7 cellular contexts compared by ENCODE assay signal in the genomic region with DNA sequence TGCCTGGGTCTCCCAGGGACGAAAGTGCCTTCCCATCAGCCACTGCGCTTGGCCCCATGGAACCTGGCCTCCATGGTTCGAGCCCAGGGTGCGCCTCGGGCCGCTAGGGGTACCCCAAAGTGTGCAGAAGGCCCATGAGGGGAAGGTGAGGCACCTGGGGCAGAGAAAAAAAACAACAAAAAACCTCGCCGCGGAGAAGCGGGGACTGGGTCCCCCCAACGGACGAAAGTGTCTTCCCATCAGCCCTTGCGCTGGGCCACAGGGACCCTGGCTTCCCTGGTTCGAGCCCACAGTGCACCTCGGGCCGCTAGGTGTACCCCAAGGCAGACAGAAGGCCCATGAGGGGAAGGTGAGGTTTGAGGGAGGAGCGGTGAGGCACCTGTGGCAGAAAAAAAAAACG.
DNase-seq lines count a peak whose midpoint lies in the region; ATAC-seq and TF ChIP-seq lines count a peak whose summit lies in the region.
"Not testable (repeated sequence)": the region's sequence is repeated elsewhere in the genome, so short reads cannot be mapped to it uniquely, and the experiment has no call there.

No MANE protein-coding gene starts in this region.

- H3K36me3 ChIP-seq in DOHH2 (ENCODE audit: control insufficient read depth, low read length); left ventricle myocardium inferior: not testable (repeated sequence)

- not testable (repeated sequence) for H3K9me3 Mint-ChIP-seq in activated CD4-positive, alpha-beta T cell treated with anti-CD3 and anti-CD28 coated beads, Interleukin-2, amount 10 ng/mL, durations not matched to agents 7 days and 5 days; activated naive CD4-positive, alpha-beta T cell treated with anti-CD3 and anti-CD28 coated beads, Interleukin-2, amount 10 ng/mL, durations not matched to agents 7 days and 5 days; stimulated activated memory B cell treated with anti-CD40 and anti-IgM and Interleukin-4, amounts not matched to agents 10 μg/mL and 1 μg/mL and 100 μg/mL, for 72 hours

- H3K4me2 ChIP-seq in DOHH2 (ENCODE audit: low read length): peak overlapping the region; percentile 21; the same call in 1 of the 2 replicates

- intact Hi-C loops in left ventricle myocardium inferior (cut with micrococcal nuclease): not testable (repeated sequence)

- H3K27ac Mint-ChIP-seq in activated CD4-positive, alpha-beta T cell treated with anti-CD3 and anti-CD28 coated beads, Interleukin-2, amount 10 ng/mL, durations not matched to agents 7 days and 5 days: peak overlapping the region; percentile 84
- peak overlapping the region; percentile 65 for H3K27ac Mint-ChIP-seq in activated naive CD4-positive, alpha-beta T cell treated with anti-CD3 and anti-CD28 coated beads, Interleukin-2, amount 10 ng/mL, durations not matched to agents 7 days and 5 days
- not testable (repeated sequence) for H3K27ac Mint-ChIP-seq in stimulated activated memory B cell treated with anti-CD40 and anti-IgM and Interleukin-4, amounts not matched to agents 10 μg/mL and 1 μg/mL and 100 μg/mL, for 72 hours

- not testable (repeated sequence) for H3K9me3 ChIP-seq in DOHH2 (ENCODE audit: control insufficient read depth, insufficient read depth, low read length); left ventricle myocardium inferior (replicated peaks)

- not testable (repeated sequence) for H3K27me3 ChIP-seq in DOHH2 (ENCODE audit: control insufficient read depth, low read length); left ventricle myocardium inferior (ENCODE audit: low read depth)

- H3K27ac ChIP-seq in DOHH2 (ENCODE audit: low read depth, low read length); left ventricle myocardium inferior (replicated peaks): not testable (repeated sequence)

- not testable (repeated sequence) for H3K27me3 Mint-ChIP-seq in activated CD4-positive, alpha-beta T cell treated with anti-CD3 and anti-CD28 coated beads, Interleukin-2, amount 10 ng/mL, durations not matched to agents 7 days and 5 days; activated naive CD4-positive, alpha-beta T cell treated with anti-CD3 and anti-CD28 coated beads, Interleukin-2, amount 10 ng/mL, durations not matched to agents 7 days and 5 days; stimulated activated memory B cell treated with anti-CD40 and anti-IgM and Interleukin-4, amounts not matched to agents 10 μg/mL and 1 μg/mL and 100 μg/mL, for 72 hours

- 0 out of 2 replicates have a peak overlapping the region, but pooled peaks have one; percentile 5 for H3K4me3 ChIP-seq in DOHH2 (ENCODE audit: low read length)
- peak overlapping the region; percentile 35 for H3K4me3 ChIP-seq in left ventricle myocardium inferior

- H3K9me2 ChIP-seq in DOHH2 (replicated peaks; ENCODE audit: control insufficient read depth, low read length): not testable (repeated sequence)

- H4K20me1 ChIP-seq in DOHH2 (ENCODE audit: control insufficient read depth, insufficient read depth, low read depth, low read length): not testable (repeated sequence)

- H3K4me1 ChIP-seq in DOHH2 (ENCODE audit: control insufficient read depth, low read length); left ventricle myocardium inferior: not testable (repeated sequence)

- POLR2A ChIA-PET in activated CD4-positive, alpha-beta T cell treated with anti-CD3 and anti-CD28 coated beads, Interleukin-2, amount 10 ng/mL, durations not matched to agents 7 days and 5 days (lab: Charles Lee): not testable (repeated sequence)

- H3K4me3 Mint-ChIP-seq in activated CD4-positive, alpha-beta T cell treated with anti-CD3 and anti-CD28 coated beads, Interleukin-2, amount 10 ng/mL, durations not matched to agents 7 days and 5 days: peak overlapping the region; percentile 62
- peak overlapping the region; percentile 57 for H3K4me3 Mint-ChIP-seq in activated naive CD4-positive, alpha-beta T cell treated with anti-CD3 and anti-CD28 coated beads, Interleukin-2, amount 10 ng/mL, durations not matched to agents 7 days and 5 days
- H3K4me3 Mint-ChIP-seq in stimulated activated memory B cell treated with anti-CD40 and anti-IgM and Interleukin-4, amounts not matched to agents 10 μg/mL and 1 μg/mL and 100 μg/mL, for 72 hours: peak overlapping the region; percentile 46

- H3K4me1 Mint-ChIP-seq in activated CD4-positive, alpha-beta T cell treated with anti-CD3 and anti-CD28 coated beads, Interleukin-2, amount 10 ng/mL, durations not matched to agents 7 days and 5 days; activated naive CD4-positive, alpha-beta T cell treated with anti-CD3 and anti-CD28 coated beads, Interleukin-2, amount 10 ng/mL, durations not matched to agents 7 days and 5 days; stimulated activated memory B cell treated with anti-CD40 and anti-IgM and Interleukin-4, amounts not matched to agents 10 μg/mL and 1 μg/mL and 100 μg/mL, for 72 hours: not testable (repeated sequence)

- not testable (repeated sequence) for H3K79me2 ChIP-seq in DOHH2 (ENCODE audit: control insufficient read depth, low read length)

- DNase-seq in RPMI8226: peak; percentile 4
- not testable (repeated sequence) for DNase-seq in activated CD4-positive, alpha-beta T cell treated with anti-CD3 and anti-CD28 coated beads, Interleukin-2, amount 10 ng/mL, durations not matched to agents 7 days and 5 days; left ventricle myocardium inferior
- DNase-seq in activated T-cell treated with anti-CD3 and anti-CD28 coated beads, Interleukin-2, amount 50 U/mL, for 1 hour: peak; percentile 26
- DNase-seq in activated naive CD4-positive, alpha-beta T cell treated with anti-CD3 and anti-CD28 coated beads, Interleukin-2, amount 10 ng/mL, durations not matched to agents 7 days and 5 days: peak; percentile 10

- TF ChIP-seq CTCF in DOHH2 (IDR thresholded peaks at IDR 0.05; ENCODE audit: low read depth, low read length, poor library complexity, severe bottlenecking); left ventricle myocardium inferior (IDR thresholded peaks at IDR 0.05; ENCODE audit: borderline replicate concordance): not testable (repeated sequence)

- H3F3A ChIP-seq in DOHH2 (ENCODE audit: control insufficient read depth, insufficient read depth): not testable (repeated sequence)

- CTCF ChIA-PET in activated CD4-positive, alpha-beta T cell treated with anti-CD3 and anti-CD28 coated beads, Interleukin-2, amount 10 ng/mL, durations not matched to agents 7 days and 5 days (lab: Charles Lee); activated naive CD4-positive, alpha-beta T cell treated with anti-CD3 and anti-CD28 coated beads, Interleukin-2, amount 10 ng/mL, durations not matched to agents 7 days and 5 days (lab: Charles Lee): not testable (repeated sequence)

- not testable (repeated sequence) for ATAC-seq in stimulated activated memory B cell treated with anti-CD40 and anti-IgM and Interleukin-4, amounts not matched to agents 10 μg/mL and 1 μg/mL and 100 μg/mL, for 72 hours

- not testable (repeated sequence) for H3K36me3 Mint-ChIP-seq in activated CD4-positive, alpha-beta T cell treated with anti-CD3 and anti-CD28 coated beads, Interleukin-2, amount 10 ng/mL, durations not matched to agents 7 days and 5 days (ENCODE audit: low read depth); activated naive CD4-positive, alpha-beta T cell treated with anti-CD3 and anti-CD28 coated beads, Interleukin-2, amount 10 ng/mL, durations not matched to agents 7 days and 5 days; stimulated activated memory B cell treated with anti-CD40 and anti-IgM and Interleukin-4, amounts not matched to agents 10 μg/mL and 1 μg/mL and 100 μg/mL, for 72 hours
